1 cellular context compared by ENCODE assay signal in the genomic region with DNA sequence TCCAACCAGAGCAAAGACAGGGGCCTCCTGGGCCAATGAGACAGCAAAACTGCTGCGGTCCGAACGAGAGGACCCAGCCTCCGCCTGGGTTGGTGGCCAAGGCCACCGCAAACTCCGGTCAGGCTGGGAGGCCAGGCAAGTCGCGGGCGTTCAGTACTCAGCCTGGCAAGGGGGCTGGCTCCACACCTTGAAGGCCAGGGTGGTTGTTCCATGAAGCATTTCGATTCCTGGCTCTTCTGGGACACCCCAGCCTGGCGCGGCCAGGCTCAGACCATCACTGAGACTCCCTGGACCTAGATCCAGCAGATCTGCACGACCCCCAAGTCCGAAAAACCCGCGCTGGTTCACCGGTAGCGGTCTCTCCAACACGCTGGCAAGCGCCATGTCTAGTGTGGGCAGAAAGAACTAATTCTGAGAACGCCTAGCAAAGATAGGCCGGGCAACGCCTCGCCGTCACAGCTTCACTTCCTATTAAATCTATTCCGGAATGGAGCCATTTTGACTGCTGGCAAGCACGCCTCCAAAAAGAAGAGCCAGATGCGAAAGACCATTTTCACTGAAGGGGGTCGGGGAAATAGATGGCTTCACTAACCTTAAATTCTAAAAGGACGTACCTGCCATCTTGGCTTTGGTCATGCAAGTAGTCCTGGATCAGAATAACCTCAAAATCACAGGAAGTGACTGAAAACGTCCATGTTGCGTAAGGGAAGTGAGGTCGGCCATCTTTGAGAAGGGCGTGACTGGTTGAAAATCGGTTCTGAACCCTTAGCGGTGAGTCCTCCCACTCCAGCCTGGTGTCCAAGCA.
TF ChIP-seq lines count a peak whose summit lies in the region.

A gene (minus strand): TSS at position 403 of the 805 bp plus-strand sequence. CDS start 19 bp downstream, at position 384.

TF ChIP-seq in HepG2, 621 proteins besides CTCF, POLR2A, EP300 and RAD21 (continued from another document and continues in another):
- TF ChIP-seq JARID2 (CRISPR knock-in tag; IDR thresholded peaks at IDR 0.05; ENCODE audit: insufficient replicate concordance) (peak; percentile 91), ZNF124 (CRISPR knock-in tag; IDR thresholded peaks at IDR 0.05) (peak; percentile 92), FOXJ3 (CRISPR knock-in tag; IDR thresholded peaks at IDR 0.05; ENCODE audit: borderline replicate concordance) (peak; percentile 82; the same call in 1 of the 2 replicates), GABPA (IDR thresholded peaks at IDR 0.05; ENCODE audit: low read depth, low read length) (no peak), GABPA (CRISPR knock-in tag; IDR thresholded peaks at IDR 0.05; ENCODE audit: low read depth) (peak; percentile 97), REPIN1 (CRISPR knock-in tag; IDR thresholded peaks at IDR 0.05; ENCODE audit: borderline replicate concordance, low read depth) (peak; percentile 96), ZNF274 (CRISPR knock-in tag; IDR thresholded peaks at IDR 0.05) (peak; percentile 65; the same call in 1 of the 2 replicates), RAD51 (IDR thresholded peaks at IDR 0.05; ENCODE audit: borderline replicate concordance) (no peak), SRSF9 (IDR thresholded peaks at IDR 0.05; ENCODE audit: borderline replicate concordance, insufficient read depth, low read depth, low read length, poor library complexity, severe bottlenecking) (no peak), ZNF749 (CRISPR knock-in tag; IDR thresholded peaks at IDR 0.05; ENCODE audit: borderline replicate concordance) (peak; percentile 92), MZF1 (CRISPR knock-in tag; IDR thresholded peaks at IDR 0.05; ENCODE audit: borderline replicate concordance) (peak; percentile 97; the same call in 1 of the 2 replicates), ZNF556 (CRISPR knock-in tag; IDR thresholded peaks at IDR 0.05; ENCODE audit: borderline replicate concordance) (peak; percentile 52; the same call in 1 of the 2 replicates), NAIF1 (CRISPR knock-in tag; IDR thresholded peaks at IDR 0.05; ENCODE audit: borderline replicate concordance) (no peak; the same call in 1 of the 2 replicates), SNRNP70 (IDR thresholded peaks at IDR 0.05; ENCODE audit: low read depth, low read length) (no peak), HDAC1 (CRISPR knock-in tag; IDR thresholded peaks at IDR 0.05) (peak; percentile 94; the same call in 1 of the 2 replicates), ZNF558 (CRISPR knock-in tag; IDR thresholded peaks at IDR 0.05; ENCODE audit: borderline replicate concordance) (peak; percentile 96), ASH2L (IDR thresholded peaks at IDR 0.05; ENCODE audit: insufficient read length, low read depth, low read length) (peak; percentile 96), ZNF136 (CRISPR knock-in tag; IDR thresholded peaks at IDR 0.05; ENCODE audit: low read depth) (peak; percentile 76; the same call in 1 of the 2 replicates), RNF2 (conservative IDR thresholded peaks at IDR 0.05; ENCODE audit: low read depth) (no peak; the same call in 1 of the 2 replicates), MYC (CRISPR knock-in tag; IDR thresholded peaks at IDR 0.05; ENCODE audit: borderline replicate concordance) (peak; percentile 90), ZNF761 (CRISPR knock-in tag; conservative IDR thresholded peaks at IDR 0.05) (peak; percentile 87; the same call in 1 of the 2 replicates), ZNF547 (CRISPR knock-in tag; IDR thresholded peaks at IDR 0.05) (peak; percentile 97), CCDC6 (CRISPR knock-in tag; IDR thresholded peaks at IDR 0.05) (peak; percentile 64; the same call in 1 of the 2 replicates), ELF4 (CRISPR knock-in tag; IDR thresholded peaks at IDR 0.05; ENCODE audit: borderline replicate concordance) (peak; percentile 98), PAX8 (CRISPR knock-in tag; IDR thresholded peaks at IDR 0.05; ENCODE audit: borderline replicate concordance) (peak; percentile 97), ONECUT2 (CRISPR knock-in tag; IDR thresholded peaks at IDR 0.05) (0 out of 2 replicates have a peak, but pooled peaks have one; percentile 38), TMF1 (CRISPR knock-in tag; IDR thresholded peaks at IDR 0.05; ENCODE audit: low read depth) (peak; percentile 95), HOXD1 (CRISPR knock-in tag; IDR thresholded peaks at IDR 0.05) (peak; percentile 26)
- TF ChIP-seq, protein P1, sequence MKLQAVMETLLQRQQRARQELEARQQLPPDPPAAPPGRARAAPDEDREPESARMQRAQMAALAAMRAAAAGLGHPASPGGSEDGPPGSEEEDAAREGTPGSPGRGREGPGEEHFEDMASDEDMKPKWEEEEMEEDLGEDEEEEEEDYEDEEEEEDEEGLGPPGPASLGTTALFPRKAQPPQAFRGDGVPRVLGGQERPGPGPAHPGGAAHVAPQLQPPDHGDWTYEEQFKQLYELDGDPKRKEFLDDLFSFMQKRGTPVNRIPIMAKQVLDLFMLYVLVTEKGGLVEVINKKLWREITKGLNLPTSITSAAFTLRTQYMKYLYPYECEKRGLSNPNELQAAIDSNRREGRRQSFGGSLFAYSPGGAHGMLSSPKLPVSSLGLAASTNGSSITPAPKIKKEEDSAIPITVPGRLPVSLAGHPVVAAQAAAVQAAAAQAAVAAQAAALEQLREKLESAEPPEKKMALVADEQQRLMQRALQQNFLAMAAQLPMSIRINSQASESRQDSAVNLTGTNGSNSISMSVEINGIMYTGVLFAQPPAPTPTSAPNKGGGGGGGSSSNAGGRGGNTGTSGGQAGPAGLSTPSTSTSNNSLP (IDR thresholded peaks at IDR 0.05; ENCODE audit: low read depth, low read length), result peak; percentile 54
- TF ChIP-seq, protein P2, sequence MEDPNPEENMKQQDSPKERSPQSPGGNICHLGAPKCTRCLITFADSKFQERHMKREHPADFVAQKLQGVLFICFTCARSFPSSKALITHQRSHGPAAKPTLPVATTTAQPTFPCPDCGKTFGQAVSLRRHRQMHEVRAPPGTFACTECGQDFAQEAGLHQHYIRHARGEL (CRISPR knock-in tag; IDR thresholded peaks at IDR 0.05), result peak; percentile 86; the same call in 1 of the 2 replicates
- TF ChIP-seq, protein P3, sequence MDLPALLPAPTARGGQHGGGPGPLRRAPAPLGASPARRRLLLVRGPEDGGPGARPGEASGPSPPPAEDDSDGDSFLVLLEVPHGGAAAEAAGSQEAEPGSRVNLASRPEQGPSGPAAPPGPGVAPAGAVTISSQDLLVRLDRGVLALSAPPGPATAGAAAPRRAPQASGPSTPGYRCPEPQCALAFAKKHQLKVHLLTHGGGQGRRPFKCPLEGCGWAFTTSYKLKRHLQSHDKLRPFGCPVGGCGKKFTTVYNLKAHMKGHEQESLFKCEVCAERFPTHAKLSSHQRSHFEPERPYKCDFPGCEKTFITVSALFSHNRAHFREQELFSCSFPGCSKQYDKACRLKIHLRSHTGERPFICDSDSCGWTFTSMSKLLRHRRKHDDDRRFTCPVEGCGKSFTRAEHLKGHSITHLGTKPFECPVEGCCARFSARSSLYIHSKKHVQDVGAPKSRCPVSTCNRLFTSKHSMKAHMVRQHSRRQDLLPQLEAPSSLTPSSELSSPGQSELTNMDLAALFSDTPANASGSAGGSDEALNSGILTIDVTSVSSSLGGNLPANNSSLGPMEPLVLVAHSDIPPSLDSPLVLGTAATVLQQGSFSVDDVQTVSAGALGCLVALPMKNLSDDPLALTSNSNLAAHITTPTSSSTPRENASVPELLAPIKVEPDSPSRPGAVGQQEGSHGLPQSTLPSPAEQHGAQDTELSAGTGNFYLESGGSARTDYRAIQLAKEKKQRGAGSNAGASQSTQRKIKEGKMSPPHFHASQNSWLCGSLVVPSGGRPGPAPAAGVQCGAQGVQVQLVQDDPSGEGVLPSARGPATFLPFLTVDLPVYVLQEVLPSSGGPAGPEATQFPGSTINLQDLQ (CRISPR knock-in tag; IDR thresholded peaks at IDR 0.05), result peak; percentile 91
- TF ChIP-seq, protein P4, sequence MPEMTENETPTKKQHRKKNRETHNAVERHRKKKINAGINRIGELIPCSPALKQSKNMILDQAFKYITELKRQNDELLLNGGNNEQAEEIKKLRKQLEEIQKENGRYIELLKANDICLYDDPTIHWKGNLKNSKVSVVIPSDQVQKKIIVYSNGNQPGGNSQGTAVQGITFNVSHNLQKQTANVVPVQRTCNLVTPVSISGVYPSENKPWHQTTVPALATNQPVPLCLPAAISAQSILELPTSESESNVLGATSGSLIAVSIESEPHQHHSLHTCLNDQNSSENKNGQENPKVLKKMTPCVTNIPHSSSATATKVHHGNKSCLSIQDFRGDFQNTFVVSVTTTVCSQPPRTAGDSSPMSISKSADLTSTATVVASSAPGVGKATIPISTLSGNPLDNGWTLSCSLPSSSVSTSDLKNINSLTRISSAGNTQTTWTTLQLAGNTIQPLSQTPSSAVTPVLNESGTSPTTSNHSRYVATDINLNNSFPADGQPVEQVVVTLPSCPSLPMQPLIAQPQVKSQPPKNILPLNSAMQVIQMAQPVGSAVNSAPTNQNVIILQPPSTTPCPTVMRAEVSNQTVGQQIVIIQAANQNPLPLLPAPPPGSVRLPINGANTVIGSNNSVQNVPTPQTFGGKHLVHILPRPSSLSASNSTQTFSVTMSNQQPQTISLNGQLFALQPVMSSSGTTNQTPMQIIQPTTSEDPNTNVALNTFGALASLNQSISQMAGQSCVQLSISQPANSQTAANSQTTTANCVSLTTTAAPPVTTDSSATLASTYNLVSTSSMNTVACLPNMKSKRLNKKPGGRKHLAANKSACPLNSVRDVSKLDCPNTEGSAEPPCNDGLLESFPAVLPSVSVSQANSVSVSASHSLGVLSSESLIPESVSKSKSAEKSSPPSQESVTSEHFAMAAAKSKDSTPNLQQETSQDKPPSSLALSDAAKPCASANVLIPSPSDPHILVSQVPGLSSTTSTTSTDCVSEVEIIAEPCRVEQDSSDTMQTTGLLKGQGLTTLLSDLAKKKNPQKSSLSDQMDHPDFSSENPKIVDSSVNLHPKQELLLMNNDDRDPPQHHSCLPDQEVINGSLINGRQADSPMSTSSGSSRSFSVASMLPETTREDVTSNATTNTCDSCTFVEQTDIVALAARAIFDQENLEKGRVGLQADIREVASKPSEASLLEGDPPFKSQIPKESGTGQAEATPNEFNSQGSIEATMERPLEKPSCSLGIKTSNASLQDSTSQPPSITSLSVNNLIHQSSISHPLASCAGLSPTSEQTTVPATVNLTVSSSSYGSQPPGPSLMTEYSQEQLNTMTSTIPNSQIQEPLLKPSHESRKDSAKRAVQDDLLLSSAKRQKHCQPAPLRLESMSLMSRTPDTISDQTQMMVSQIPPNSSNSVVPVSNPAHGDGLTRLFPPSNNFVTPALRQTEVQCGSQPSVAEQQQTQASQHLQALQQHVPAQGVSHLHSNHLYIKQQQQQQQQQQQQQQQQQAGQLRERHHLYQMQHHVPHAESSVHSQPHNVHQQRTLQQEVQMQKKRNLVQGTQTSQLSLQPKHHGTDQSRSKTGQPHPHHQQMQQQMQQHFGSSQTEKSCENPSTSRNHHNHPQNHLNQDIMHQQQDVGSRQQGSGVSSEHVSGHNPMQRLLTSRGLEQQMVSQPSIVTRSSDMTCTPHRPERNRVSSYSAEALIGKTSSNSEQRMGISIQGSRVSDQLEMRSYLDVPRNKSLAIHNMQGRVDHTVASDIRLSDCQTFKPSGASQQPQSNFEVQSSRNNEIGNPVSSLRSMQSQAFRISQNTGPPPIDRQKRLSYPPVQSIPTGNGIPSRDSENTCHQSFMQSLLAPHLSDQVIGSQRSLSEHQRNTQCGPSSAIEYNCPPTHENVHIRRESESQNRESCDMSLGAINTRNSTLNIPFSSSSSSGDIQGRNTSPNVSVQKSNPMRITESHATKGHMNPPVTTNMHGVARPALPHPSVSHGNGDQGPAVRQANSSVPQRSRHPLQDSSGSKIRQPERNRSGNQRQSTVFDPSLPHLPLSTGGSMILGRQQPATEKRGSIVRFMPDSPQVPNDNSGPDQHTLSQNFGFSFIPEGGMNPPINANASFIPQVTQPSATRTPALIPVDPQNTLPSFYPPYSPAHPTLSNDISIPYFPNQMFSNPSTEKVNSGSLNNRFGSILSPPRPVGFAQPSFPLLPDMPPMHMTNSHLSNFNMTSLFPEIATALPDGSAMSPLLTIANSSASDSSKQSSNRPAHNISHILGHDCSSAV (CRISPR knock-in tag; IDR thresholded peaks at IDR 0.05; ENCODE audit: borderline replicate concordance), result no peak; the same call in 1 of the 2 replicates
- TF ChIP-seq, protein P5, sequence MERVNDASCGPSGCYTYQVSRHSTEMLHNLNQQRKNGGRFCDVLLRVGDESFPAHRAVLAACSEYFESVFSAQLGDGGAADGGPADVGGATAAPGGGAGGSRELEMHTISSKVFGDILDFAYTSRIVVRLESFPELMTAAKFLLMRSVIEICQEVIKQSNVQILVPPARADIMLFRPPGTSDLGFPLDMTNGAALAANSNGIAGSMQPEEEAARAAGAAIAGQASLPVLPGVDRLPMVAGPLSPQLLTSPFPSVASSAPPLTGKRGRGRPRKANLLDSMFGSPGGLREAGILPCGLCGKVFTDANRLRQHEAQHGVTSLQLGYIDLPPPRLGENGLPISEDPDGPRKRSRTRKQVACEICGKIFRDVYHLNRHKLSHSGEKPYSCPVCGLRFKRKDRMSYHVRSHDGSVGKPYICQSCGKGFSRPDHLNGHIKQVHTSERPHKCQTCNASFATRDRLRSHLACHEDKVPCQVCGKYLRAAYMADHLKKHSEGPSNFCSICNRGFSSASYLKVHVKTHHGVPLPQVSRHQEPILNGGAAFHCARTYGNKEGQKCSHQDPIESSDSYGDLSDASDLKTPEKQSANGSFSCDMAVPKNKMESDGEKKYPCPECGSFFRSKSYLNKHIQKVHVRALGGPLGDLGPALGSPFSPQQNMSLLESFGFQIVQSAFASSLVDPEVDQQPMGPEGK (CRISPR knock-in tag; IDR thresholded peaks at IDR 0.05), result peak; percentile 42
- TF ChIP-seq, protein P6, sequence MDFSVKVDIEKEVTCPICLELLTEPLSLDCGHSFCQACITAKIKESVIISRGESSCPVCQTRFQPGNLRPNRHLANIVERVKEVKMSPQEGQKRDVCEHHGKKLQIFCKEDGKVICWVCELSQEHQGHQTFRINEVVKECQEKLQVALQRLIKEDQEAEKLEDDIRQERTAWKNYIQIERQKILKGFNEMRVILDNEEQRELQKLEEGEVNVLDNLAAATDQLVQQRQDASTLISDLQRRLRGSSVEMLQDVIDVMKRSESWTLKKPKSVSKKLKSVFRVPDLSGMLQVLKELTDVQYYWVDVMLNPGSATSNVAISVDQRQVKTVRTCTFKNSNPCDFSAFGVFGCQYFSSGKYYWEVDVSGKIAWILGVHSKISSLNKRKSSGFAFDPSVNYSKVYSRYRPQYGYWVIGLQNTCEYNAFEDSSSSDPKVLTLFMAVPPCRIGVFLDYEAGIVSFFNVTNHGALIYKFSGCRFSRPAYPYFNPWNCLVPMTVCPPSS (IDR thresholded peaks at IDR 0.05), result no peak
- TF ChIP-seq, protein P7, sequence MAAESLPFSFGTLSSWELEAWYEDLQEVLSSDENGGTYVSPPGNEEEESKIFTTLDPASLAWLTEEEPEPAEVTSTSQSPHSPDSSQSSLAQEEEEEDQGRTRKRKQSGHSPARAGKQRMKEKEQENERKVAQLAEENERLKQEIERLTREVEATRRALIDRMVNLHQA (CRISPR knock-in tag; IDR thresholded peaks at IDR 0.05), result 0 out of 2 replicates have a peak, but pooled peaks have one; percentile 57
